In genomic region chr3:174251696-174252095, GRCh38 we compare ENCODE assay signal across 18 cellular contexts.
DNase-seq lines count a peak whose midpoint lies in the region; ATAC-seq, FAIRE-seq and TF ChIP-seq lines count a peak whose summit lies in the region.
"Had no signal": no experiment of that assay in that cellular context is flagged by ENCODE, and none has a peak within 500 bp of the region (broad histone marks: within the 10 kb centered on the region; RNA-seq: fewer than 3 reads in every experiment).

No MANE protein-coding gene starts in this region.

- H3K9me3 Mint-ChIP-seq in activated naive CD4-positive, alpha-beta T cell treated with anti-CD3 and anti-CD28 coated beads, Interleukin-2, amount 50 U/mL, for 72 hours: peaks cover 0 to 4% of the 10 kb centered on the region in 2 donors

- H3K36me3 ChIP-seq in hepatocyte (replicated peaks; ENCODE audit: insufficient read depth, low read depth): no peaks in the 10 kb centered on the region
- H3K36me3 ChIP-seq in aorta (ENCODE audit: control insufficient read depth in 1 of 2, insufficient read depth in 2 of 2, low read length in 1 of 2): no peaks in the 10 kb centered on the region
- H3K36me3 ChIP-seq in osteoblast (ENCODE audit: insufficient read depth, low read length): no peaks in the 10 kb centered on the region
- H3K36me3 ChIP-seq: BE2C had no signal

- intact Hi-C loops in aorta (cut with DNase I): no loop called here

- H3K79me2 ChIP-seq in hepatocyte: no peaks in the 10 kb centered on the region
- no peaks in the 10 kb centered on the region for H3K79me2 ChIP-seq in osteoblast (ENCODE audit: insufficient read depth, low read length)

- no peak for TF ChIP-seq CTCF in hepatocyte (IDR thresholded peaks at IDR 0.05; ENCODE audit: poor library complexity)
- TF ChIP-seq CTCF in osteoblast (IDR thresholded peaks at IDR 0.05; ENCODE audit: extremely low read depth, low read depth, low read length): no peak

- ATAC-seq in activated naive CD4-positive, alpha-beta T cell treated with anti-CD3 and anti-CD28 coated beads, Interleukin-2, amount 50 U/mL, for 72 hours: no peak
- no peak for ATAC-seq in aorta (ENCODE audit: low FRiP score)
- ATAC-seq: GM12878, GM23338, HepG2 had no signal

- H3K9me3 ChIP-seq in hepatocyte (ENCODE audit: low read depth) (no peaks in the 10 kb centered on the region), aorta (ENCODE audit: control insufficient read depth, low read length) (no peaks in the 10 kb centered on the region), osteoblast (ENCODE audit: low read depth, low read length) (no peaks in the 10 kb centered on the region)
- H3K9me3 ChIP-seq: BE2C had no signal

- no peak overlapping the region for H3K4me3 ChIP-seq in hepatocyte
- no peak overlapping the region for H3K4me3 ChIP-seq in aorta (ENCODE audit: low read length in 2 of 2)
- no peak overlapping the region for H3K4me3 ChIP-seq in osteoblast (ENCODE audit: insufficient read depth, low read length)
- H3K4me3 ChIP-seq: GM12878, GM23338 had no signal

- no peak overlapping the region for H2AFZ ChIP-seq in hepatocyte
- no peak overlapping the region for H2AFZ ChIP-seq in osteoblast (ENCODE audit: low read length)
- H2AFZ ChIP-seq: GM23338 had no signal

- FAIRE-seq in endometrium (lab: Jason Lieb, UNC): peak; percentile 93
- FAIRE-seq: D721Med, GM12878, HepG2 had no signal

- H3K4me1 ChIP-seq in hepatocyte (ENCODE audit: insufficient read depth) (no peaks in the 10 kb centered on the region), aorta (ENCODE audit: control insufficient read depth in 1 of 2, insufficient read depth in 2 of 2, low read length in 2 of 2) (peaks cover 0 to 2% of the 10 kb centered on the region in 2 donors), osteoblast (ENCODE audit: insufficient read depth, low read length) (no peaks in the 10 kb centered on the region)

- H3K27ac Mint-ChIP-seq in activated naive CD4-positive, alpha-beta T cell treated with anti-CD3 and anti-CD28 coated beads, Interleukin-2, amount 50 U/mL, for 72 hours: no peak overlapping the region
- H3K27ac Mint-ChIP-seq: CD4-positive, alpha-beta memory T cell; GM23338 had no signal

- no peaks in the 10 kb centered on the region for H3K9me2 ChIP-seq in hepatocyte (replicated peaks; ENCODE audit: insufficient read depth)

- WGBS in hepatocyte (ENCODE audit: low lambda C conversion rate, missing lambda C conversion rate): 36% methylated on average over 1 of the region's 1 CpG
- 2 to 4% methylated on average over 1 of the region's 1 CpG for WGBS in aorta, 2 donors

- DNase-seq in NCI-H446 treated with DMSO at 0.1 percent for 48 hours (lab: John Stamatoyannopoulos, UW) (peak; percentile 9), NCI-H446 (lab: John Stamatoyannopoulos, UW) (no peak), hepatocyte (ENCODE audit: low spot score) (peak; percentile 8), DMS53 treated with DMSO at 0.1 percent for 48 hours (lab: John Stamatoyannopoulos, UW; ENCODE audit: unreplicated experiment) (no peak), aorta (no peak), osteoblast (ENCODE audit: insufficient read length, low spot score, missing footprints) (no peak)
- DNase-seq in activated naive CD4-positive, alpha-beta T cell treated with anti-CD3 and anti-CD28 coated beads, Interleukin-2, amount 50 U/mL, for 72 hours (ENCODE audit: low spot score in 2 of 2): no peak
- DNase-seq: ACHN; BE2C; CD4-positive, alpha-beta memory T cell; DMS53; H7 had no signal

- H3K27ac ChIP-seq in hepatocyte: no peak overlapping the region
- H3K27ac ChIP-seq in aorta (ENCODE audit: low read depth in 1 of 2, low read length in 2 of 2): no peak overlapping the region
- no peak overlapping the region for H3K27ac ChIP-seq in osteoblast (ENCODE audit: low read depth, low read length)
- H3K27ac ChIP-seq: C4-2B had no signal

- H3K4me2 ChIP-seq in hepatocyte: no peak overlapping the region
- H3K4me2 ChIP-seq in osteoblast (ENCODE audit: insufficient read depth, low read length): no peak overlapping the region
- H3K4me2 ChIP-seq: GM23338 had no signal

- H3K27me3 ChIP-seq in hepatocyte: no peaks in the 10 kb centered on the region
- no peaks in the 10 kb centered on the region for H3K27me3 ChIP-seq in aorta (ENCODE audit: control insufficient read depth in 1 of 2, insufficient read depth in 2 of 2, low read length in 1 of 2)
- H3K27me3 ChIP-seq in osteoblast (ENCODE audit: insufficient read depth, low read length): no peaks in the 10 kb centered on the region

- H4K20me1 ChIP-seq in hepatocyte (ENCODE audit: insufficient read depth, poor library complexity, severe bottlenecking) (no peaks in the 10 kb centered on the region), osteoblast (ENCODE audit: insufficient read depth, low read length) (no peaks in the 10 kb centered on the region)

- no peaks in the 10 kb centered on the region for H3K36me3 Mint-ChIP-seq in activated naive CD4-positive, alpha-beta T cell treated with anti-CD3 and anti-CD28 coated beads, Interleukin-2, amount 50 U/mL, for 72 hours
- H3K36me3 Mint-ChIP-seq: CD4-positive, alpha-beta memory T cell had no signal

Comparison
In these comparisons a context has a peak if more than half of its experiments do, and no peak if none do; other contexts are left out.
1. DNase-seq: peak in NCI-H446 treated with DMSO at 0.1 percent for 48 hours (single experiment) and hepatocyte (single experiment); none in NCI-H446 (0 of 2), DMS53 treated with DMSO at 0.1 percent for 48 hours (single experiment), activated naive CD4-positive, alpha-beta T cell treated with anti-CD3 and anti-CD28 coated beads, Interleukin-2, amount 50 U/mL, for 72 hours (0 of 2), aorta (0 of 2) and osteoblast (single experiment).